Comparison of ENCODE assay signal across 10 cellular contexts in genomic region chr3:152356870-152357276, GRCh38.
DNase-seq lines count a peak whose midpoint lies in the region; ATAC-seq, FAIRE-seq and TF ChIP-seq lines count a peak whose summit lies in the region.
"Had no signal": no experiment of that assay in that cellular context is flagged by ENCODE, and none has a peak within 500 bp of the region (broad histone marks: within the 10 kb centered on the region; RNA-seq: fewer than 3 reads in every experiment).

No MANE protein-coding gene starts in this region.

- H3K9me3 ChIP-seq in subcutaneous abdominal adipose tissue (ENCODE audit: control insufficient read depth in 5 of 5, low read length in 5 of 5) = no peaks in the 10 kb centered on the region
- H3K9me3 ChIP-seq in BE2C = no peaks in the 10 kb centered on the region

- H3K27me3 ChIP-seq in subcutaneous abdominal adipose tissue (ENCODE audit: control insufficient read depth in 5 of 5, insufficient read depth in 4 of 5, low read length in 5 of 5) (no peaks in the 10 kb centered on the region), BE2C (no peaks in the 10 kb centered on the region)

- TF ChIP-seq CTCF in BE2C (IDR thresholded peaks at IDR 0.05; ENCODE audit: low read depth, low read length) = no peak

- H3K4me1 ChIP-seq in subcutaneous abdominal adipose tissue (ENCODE audit: control insufficient read depth in 5 of 5, insufficient read depth in 5 of 5, low read length in 5 of 5) (peaks cover 3 to 17% (median 8%) of the 10 kb centered on the region in 5 donors), BE2C (peaks cover 16% of the 10 kb centered on the region; the same call in 1 of the 2 replicates)

- H3K9ac ChIP-seq in subcutaneous abdominal adipose tissue (ENCODE audit: low read length in 5 of 5) = no peak overlapping the region

- no peak overlapping the region for H3K4me3 Mint-ChIP-seq in activated T-cell treated with anti-CD3 and anti-CD28 coated beads, Interleukin-2, amount 50 U/mL, for 4 hours

- peak; percentile 80 for FAIRE-seq in RCC 7860 (lab: Jason Lieb, UNC)
- FAIRE-seq: endothelial cell of umbilical vein had no signal

- no peaks in the 10 kb centered on the region for H3K9me3 Mint-ChIP-seq in activated T-cell treated with anti-CD3 and anti-CD28 coated beads, Interleukin-2, amount 50 U/mL, for 4 hours

- peak; percentile 61 to 75 for ATAC-seq in activated T-cell treated with anti-CD3 and anti-CD28 coated beads, Interleukin-2, amount 50 U/mL, for 4 hours
- ATAC-seq in HG02763 (IDR thresholded peaks at IDR 0.05; ENCODE audit: unreplicated experiment) = peak; percentile 56

- H3K27ac ChIP-seq in subcutaneous abdominal adipose tissue (ENCODE audit: low read depth, low read length) = peak overlapping the region; percentile 64

- H3K36me3 Mint-ChIP-seq in activated T-cell treated with anti-CD3 and anti-CD28 coated beads, Interleukin-2, amount 50 U/mL, for 4 hours (ENCODE audit: insufficient read depth) = peaks cover 35% of the 10 kb centered on the region

- peaks cover 77% of the 10 kb centered on the region for H3K4me1 Mint-ChIP-seq in activated T-cell treated with anti-CD3 and anti-CD28 coated beads, Interleukin-2, amount 50 U/mL, for 4 hours (ENCODE audit: low read depth)

- H3K36me3 ChIP-seq in subcutaneous abdominal adipose tissue (ENCODE audit: control insufficient read depth in 5 of 5, insufficient read depth in 5 of 5, low read length in 5 of 5) = no peaks in the 10 kb centered on the region
- H3K36me3 ChIP-seq in BE2C = no peaks in the 10 kb centered on the region; the same call in 1 of the 2 replicates

- H3K4me3 ChIP-seq in subcutaneous abdominal adipose tissue (ENCODE audit: low read depth in 1 of 5, low read length in 5 of 5) = no peak overlapping the region
- no peak overlapping the region for H3K4me3 ChIP-seq in BE2C (ENCODE audit: low read depth, low read length)

- H3K27me3 Mint-ChIP-seq in activated T-cell treated with anti-CD3 and anti-CD28 coated beads, Interleukin-2, amount 50 U/mL, for 4 hours (ENCODE audit: low read depth) = no peaks in the 10 kb centered on the region

- DNase-seq in activated T-cell treated with anti-CD3 and anti-CD28 coated beads, Interleukin-2, amount 50 U/mL, for 4 hours = no peak
- DNase-seq in activated T-cell treated with anti-CD3 and anti-CD28 coated beads, Interleukin-2, amount 50 U/mL, for 1 hour = no peak
- DNase-seq in RCC 7860 (ENCODE audit: low spot score) (no peak), kidney tubule cell (ENCODE audit: low spot score) (no peak), BE2C (no peak), OCI-M2 (lab: John Stamatoyannopoulos, UW; ENCODE audit: unreplicated experiment) (no peak)
- DNase-seq: left cardiac atrium had no signal
